8 cellular contexts compared by ENCODE assay signal in the genomic region with DNA sequence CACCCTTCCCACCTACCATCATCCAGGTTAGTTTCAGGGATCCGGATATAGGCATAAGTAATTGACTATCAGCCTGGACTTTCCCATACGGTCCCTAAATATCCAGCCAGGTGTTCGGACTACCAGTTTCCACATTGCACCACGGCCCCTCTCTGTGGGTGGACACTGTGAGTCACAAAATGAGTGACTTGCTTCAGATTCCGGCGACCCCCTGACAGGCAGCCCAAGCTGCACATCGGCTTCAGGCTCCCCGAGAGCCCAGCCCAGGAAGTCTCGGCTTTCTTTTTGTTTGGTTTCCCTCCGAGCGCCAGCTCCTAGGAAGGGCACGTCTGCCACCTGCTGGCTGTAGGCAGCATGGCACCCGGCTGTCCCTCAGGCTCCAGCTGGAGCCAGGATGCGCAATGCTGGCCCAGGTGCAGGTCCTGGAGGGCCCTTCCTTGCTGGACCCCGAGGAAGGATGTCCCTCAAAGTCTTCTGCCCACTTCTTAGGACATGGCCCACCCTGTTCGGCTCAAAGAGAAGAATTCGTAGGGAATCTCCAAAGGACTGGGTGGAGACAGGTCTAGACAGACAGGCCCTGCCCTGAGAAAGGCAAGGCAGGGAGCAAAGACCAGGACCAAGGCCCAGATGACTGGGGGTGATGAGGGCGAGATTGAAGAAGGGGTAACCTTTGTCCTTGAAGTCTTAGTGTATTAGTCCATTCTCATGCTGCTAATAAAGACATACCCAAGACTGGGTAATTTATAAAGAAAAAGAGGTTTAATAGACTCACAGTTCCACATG. TPM values are rescaled to one million over a fixed set of nuclear protein-coding genes. Genes with fewer than 3 reads are reported as not detected.
A peak's percentile ranks its signal among the peaks of the same experiment; 100 is the strongest.
DNase-seq lines count a peak whose midpoint lies in the region; ATAC-seq and TF ChIP-seq lines count a peak whose summit lies in the region.

No MANE protein-coding gene starts in this region.

- peak overlapping the region in 3 of 4 donors; percentile 24 to 54 (median 50) for H3K4me3 ChIP-seq in Peyer's patch
- H3K4me3 ChIP-seq in fibroblast of pulmonary artery (replicated peaks; ENCODE audit: low read depth, low read length), result peak overlapping the region; percentile 36

- no peaks in the 10 kb centered on the region for H3K9me3 ChIP-seq in Peyer's patch

- TF ChIP-seq CTCF in GM20000 (IDR thresholded peaks at IDR 0.05; ENCODE audit: extremely low read depth, missing control alignments), result peak; percentile 99
- peak; percentile 63 to 95 (median 92) for TF ChIP-seq CTCF in Peyer's patch (IDR thresholded peaks at IDR 0.05)
- peak; percentile 94 for TF ChIP-seq CTCF in fibroblast of pulmonary artery (IDR thresholded peaks at IDR 0.05; ENCODE audit: low read length, missing control alignments)
- TF ChIP-seq CTCF in neural crest cell (conservative IDR thresholded peaks at IDR 0.05), result peak; percentile 95

- in situ Hi-C loops in Caki2 (cut with HindIII; ENCODE audit: low pct_unique_long_range_greater_than_20kb, low sequenced_read_pairs), result no loop called here

- no peaks in the 10 kb centered on the region for H3K36me3 ChIP-seq in Peyer's patch

- no peak overlapping the region for H3K27ac ChIP-seq in Peyer's patch

- DNase-seq in Caki2 (ENCODE audit: low read depth) (peak; percentile 61), GM20000 (ENCODE audit: low spot score) (peak; percentile 81), HPDE6-E6E7 (ENCODE audit: extremely low spot score) (peak; percentile 66), Peyer's patch (peak; percentile 44 to 88 (median 86)), fibroblast of pulmonary artery (ENCODE audit: low read depth) (peak; percentile 68), neural crest cell (ENCODE audit: low read depth, low spot score) (peak; percentile 85)

- no peaks in the 10 kb centered on the region for H3K27me3 ChIP-seq in Peyer's patch

- H3K4me1 Mint-ChIP-seq in activated T-helper 17 cell treated with anti-CD3 and anti-CD28 coated beads, Interleukin-2, amount 50 U/mL, for 72 hours, result no peaks in the 10 kb centered on the region
- peaks cover 16% of the 10 kb centered on the region for H3K4me1 Mint-ChIP-seq in neural crest cell
- peaks cover 4% of the 10 kb centered on the region for H3K4me1 Mint-ChIP-seq in stimulated activated naive CD8-positive, alpha-beta T cell treated with anti-CD3 and anti-CD28 coated beads, Interleukin-15, Interleukin-2, amounts not matched to agents 100 ng/mL and 50 ng/mL, for 24 hours (ENCODE audit: low read depth)

- peak; percentile 79 for ATAC-seq in activated T-helper 17 cell treated with anti-CD3 and anti-CD28 coated beads, Interleukin-2, amount 50 U/mL, for 72 hours (replicated peaks)

- no peak overlapping the region for H3K27ac Mint-ChIP-seq in activated T-helper 17 cell treated with anti-CD3 and anti-CD28 coated beads, Interleukin-2, amount 50 U/mL, for 72 hours
- peak overlapping the region; percentile 74 for H3K27ac Mint-ChIP-seq in neural crest cell (ENCODE audit: unreplicated experiment)
- H3K27ac Mint-ChIP-seq in stimulated activated naive CD8-positive, alpha-beta T cell treated with anti-CD3 and anti-CD28 coated beads, Interleukin-15, Interleukin-2, amounts not matched to agents 100 ng/mL and 50 ng/mL, for 24 hours, result no peak overlapping the region

- TF ChIP-seq POLR2A in Peyer's patch (IDR thresholded peaks at IDR 0.05), result no peak

- H3K36me3 Mint-ChIP-seq in activated T-helper 17 cell treated with anti-CD3 and anti-CD28 coated beads, Interleukin-2, amount 50 U/mL, for 72 hours (ENCODE audit: low read depth), result no peaks in the 10 kb centered on the region
- no peaks in the 10 kb centered on the region for H3K36me3 Mint-ChIP-seq in neural crest cell (ENCODE audit: low read depth)
- no peaks in the 10 kb centered on the region for H3K36me3 Mint-ChIP-seq in stimulated activated naive CD8-positive, alpha-beta T cell treated with anti-CD3 and anti-CD28 coated beads, Interleukin-15, Interleukin-2, amounts not matched to agents 100 ng/mL and 50 ng/mL, for 24 hours (ENCODE audit: low read depth)

- H3K4me1 ChIP-seq in Peyer's patch, result no peaks in the 10 kb centered on the region

- H3K4me3 Mint-ChIP-seq in activated T-helper 17 cell treated with anti-CD3 and anti-CD28 coated beads, Interleukin-2, amount 50 U/mL, for 72 hours, result peak overlapping the region; percentile 59
- peak overlapping the region; percentile 55 for H3K4me3 Mint-ChIP-seq in neural crest cell
- peak overlapping the region; percentile 64 for H3K4me3 Mint-ChIP-seq in stimulated activated naive CD8-positive, alpha-beta T cell treated with anti-CD3 and anti-CD28 coated beads, Interleukin-15, Interleukin-2, amounts not matched to agents 100 ng/mL and 50 ng/mL, for 24 hours

- H3K27me3 Mint-ChIP-seq in activated T-helper 17 cell treated with anti-CD3 and anti-CD28 coated beads, Interleukin-2, amount 50 U/mL, for 72 hours, result peaks cover 4% of the 10 kb centered on the region
- peaks cover 29% of the 10 kb centered on the region for H3K27me3 Mint-ChIP-seq in neural crest cell (ENCODE audit: low read depth)
- H3K27me3 Mint-ChIP-seq in stimulated activated naive CD8-positive, alpha-beta T cell treated with anti-CD3 and anti-CD28 coated beads, Interleukin-15, Interleukin-2, amounts not matched to agents 100 ng/mL and 50 ng/mL, for 24 hours, result peaks cover 5% of the 10 kb centered on the region

- no peaks in the 10 kb centered on the region for H3K9me3 Mint-ChIP-seq in activated T-helper 17 cell treated with anti-CD3 and anti-CD28 coated beads, Interleukin-2, amount 50 U/mL, for 72 hours
- no peaks in the 10 kb centered on the region for H3K9me3 Mint-ChIP-seq in neural crest cell
- H3K9me3 Mint-ChIP-seq in stimulated activated naive CD8-positive, alpha-beta T cell treated with anti-CD3 and anti-CD28 coated beads, Interleukin-15, Interleukin-2, amounts not matched to agents 100 ng/mL and 50 ng/mL, for 24 hours, result no peaks in the 10 kb centered on the region

RNA-seq across cellular contexts. Expression of a gene that starts 10.6 kb away (rescaled TPM):
- total RNA-seq in Caki2 (2014; rRNA removed; shearing (Covaris generic); ENCODE audit: low replicate concordance), result 0.72 and 1.6 TPM in 2 replicates
- total RNA-seq in Peyer's patch (under 1 TPM in 2 of 4 donors, not detected in 2; 0.27 to 0.88 TPM), neural crest cell (not detected in 2 replicates)
- total RNA-seq in activated T-helper 17 cell treated with anti-CD3 and anti-CD28 coated beads, Interleukin-2, amount 50 U/mL, for 72 hours, result not detected
